ENCODE assay signal across 8 cellular contexts in the genomic region with DNA sequence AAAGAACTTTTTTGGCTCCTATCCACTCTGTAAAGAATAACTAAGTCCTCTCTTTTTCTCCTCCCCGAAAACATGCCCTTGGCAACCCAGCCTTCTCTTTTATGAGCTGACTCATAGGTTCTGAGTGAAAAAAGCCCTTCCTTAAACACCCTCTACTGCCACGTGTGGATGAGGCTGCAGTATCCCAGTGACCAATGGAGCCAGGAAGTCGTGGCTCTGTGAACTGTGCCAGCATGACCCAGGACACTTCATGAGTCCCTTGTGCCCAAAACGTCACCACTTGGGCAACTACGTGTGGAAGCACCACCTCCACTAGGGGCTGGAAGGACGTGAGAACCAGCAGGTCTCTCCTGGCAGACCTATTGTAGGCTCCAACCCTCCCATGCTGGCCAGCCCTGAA.
DNase-seq lines count a peak whose midpoint lies in the region; ATAC-seq and TF ChIP-seq lines count a peak whose summit lies in the region.
"Had no signal": no experiment of that assay in that cellular context is flagged by ENCODE, and none has a peak within 500 bp of the region (broad histone marks: within the 10 kb centered on the region; RNA-seq: fewer than 3 reads in every experiment).

No MANE protein-coding gene starts in this region.

- H3K36me3 Mint-ChIP-seq in type B pancreatic cell = no peaks in the 10 kb centered on the region

- H3K4me1 Mint-ChIP-seq in type B pancreatic cell (ENCODE audit: unreplicated experiment) = peaks cover 12% of the 10 kb centered on the region

- H3K36me3 ChIP-seq in left lung = no peaks in the 10 kb centered on the region

- intact Hi-C loops in left lung (cut with DNase I) = no loop called here

- H3K4me3 ChIP-seq in cardiac fibroblast (replicated peaks in 1 of 2; ENCODE audit: low read depth in 2 of 2, low read length in 2 of 2) = no peak overlapping the region
- H3K4me3 ChIP-seq in left lung = no peak overlapping the region

- H3K27ac Mint-ChIP-seq in type B pancreatic cell = peak overlapping the region; percentile 54

- peak; percentile 81 for ATAC-seq in left lung

- peaks cover 5% of the 10 kb centered on the region for H3K9me3 Mint-ChIP-seq in type B pancreatic cell

- no peak overlapping the region for H3K4me3 Mint-ChIP-seq in type B pancreatic cell

- H3K9me3 ChIP-seq in left lung = no peaks in the 10 kb centered on the region

- H3K27ac ChIP-seq in left lung = peak overlapping the region; percentile 5 to 40

- H3K27me3 ChIP-seq in left lung = no peaks in the 10 kb centered on the region

- DNase-seq in HT-29 (ENCODE audit: low spot score) (peak; percentile 89), cardiac fibroblast (ENCODE audit: low read depth in 2 of 2) (peak; percentile 68 to 82), left lung (peak in 1 of 2 donors; percentile 75), type B pancreatic cell (ENCODE audit: extremely low spot score, unreplicated experiment) (no peak), SW 1271 (lab: John Stamatoyannopoulos, UW) (no peak), activated gamma-delta T cell (lab: John Stamatoyannopoulos, UW) (no peak)
- DNase-seq in stimulated activated CD4-positive, alpha-beta T cell treated with anti-CD3 and anti-CD28 coated beads, Interleukin-12 subunit alpha, Interleukin-12 subunit beta, amount 100 ng/mL, for 4 hours = no peak
- DNase-seq: activated CD4-positive, alpha-beta T cell treated with anti-CD3 and anti-CD28 coated beads, Interleukin-2, amount 50 U/mL, for 4 hours had no signal

- H3K27me3 Mint-ChIP-seq in type B pancreatic cell = peaks cover 6% of the 10 kb centered on the region

- TF ChIP-seq CTCF in cardiac fibroblast (IDR thresholded peaks at IDR 0.05; ENCODE audit: low read depth, low read length) (peak; percentile 8), left lung (IDR thresholded peaks at IDR 0.05) (no peak), type B pancreatic cell (conservative IDR thresholded peaks at IDR 0.05) (no peak)

- H3K4me1 ChIP-seq in left lung = no peaks in the 10 kb centered on the region

Comparison
In these comparisons a context has a peak if more than half of its experiments do, and no peak if none do; other contexts are left out.
1. DNase-seq: peak in HT-29 (single experiment) and cardiac fibroblast (2 of 2); none in type B pancreatic cell (single experiment), stimulated activated CD4-positive, alpha-beta T cell treated with anti-CD3 and anti-CD28 coated beads, Interleukin-12 subunit alpha, Interleukin-12 subunit beta, amount 100 ng/mL, for 4 hours (single experiment), SW 1271 (0 of 2) and activated gamma-delta T cell (single experiment).